ENCODE assay signal across 8 cellular contexts in the genomic region with DNA sequence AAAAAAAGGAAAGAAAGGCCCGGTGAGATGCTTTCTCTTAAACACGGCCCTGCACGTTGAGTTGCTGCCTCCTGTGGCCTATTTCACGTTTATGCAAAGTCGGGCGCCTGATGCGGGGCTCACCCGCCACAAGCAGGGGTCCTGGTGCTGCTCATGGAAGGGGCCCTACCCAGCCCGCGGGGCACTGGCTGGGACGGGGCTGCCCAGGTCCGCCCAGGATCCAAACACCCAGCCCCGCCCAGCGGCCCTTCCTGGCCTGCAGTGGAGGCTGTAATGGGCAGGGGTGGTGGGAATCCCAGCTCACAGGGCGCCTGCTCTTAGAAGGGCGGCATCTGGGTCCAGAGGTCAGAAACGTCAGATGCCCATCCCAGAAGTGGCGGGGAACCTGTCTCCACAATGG. TPM values are rescaled to one million over a fixed set of nuclear protein-coding genes. Genes with fewer than 3 reads are reported as not detected.
A peak's percentile ranks its signal among the peaks of the same experiment; 100 is the strongest.
DNase-seq lines count a peak whose midpoint lies in the region; ATAC-seq and TF ChIP-seq lines count a peak whose summit lies in the region.

No MANE protein-coding gene starts in this region.

- H3K36me3 Mint-ChIP-seq in activated CD8-positive, alpha-beta memory T cell treated with anti-CD3 and anti-CD28 coated beads, Interleukin-2, amount 10 ng/mL, durations not matched to agents 7 days and 5 days: peaks cover 6% of the 10 kb centered on the region

- no peak overlapping the region for H3K27ac Mint-ChIP-seq in activated CD8-positive, alpha-beta memory T cell treated with anti-CD3 and anti-CD28 coated beads, Interleukin-2, amount 10 ng/mL, durations not matched to agents 7 days and 5 days

- no peak overlapping the region for H3K4me3 Mint-ChIP-seq in activated CD8-positive, alpha-beta memory T cell treated with anti-CD3 and anti-CD28 coated beads, Interleukin-2, amount 10 ng/mL, durations not matched to agents 7 days and 5 days

- peaks cover 52% of the 10 kb centered on the region for H3K27me3 Mint-ChIP-seq in activated CD8-positive, alpha-beta memory T cell treated with anti-CD3 and anti-CD28 coated beads, Interleukin-2, amount 10 ng/mL, durations not matched to agents 7 days and 5 days

- H3K9me3 ChIP-seq in left ventricle myocardium inferior (replicated peaks): peaks cover 29% of the 10 kb centered on the region

- TF ChIP-seq CTCF in left ventricle myocardium inferior (IDR thresholded peaks at IDR 0.05; ENCODE audit: borderline replicate concordance): no peak

- DNase-seq in GM03348 (ENCODE audit: low spot score): peak; percentile 76
- peak; percentile 38 for DNase-seq in activated CD8-positive, alpha-beta memory T cell treated with anti-CD3 and anti-CD28 coated beads, Interleukin-2, amount 10 ng/mL, durations not matched to agents 7 days and 5 days
- peak; percentile 41 for DNase-seq in left ventricle myocardium inferior
- DNase-seq in sciatic nerve (ENCODE audit: low spot score): peak; percentile 61
- DNase-seq in SW 1271 (lab: John Stamatoyannopoulos, UW): no peak
- no peak for DNase-seq in pons (ENCODE audit: low spot score)
- no peak for DNase-seq in NCI-H524 treated with DMSO at 0.1 percent for 48 hours (lab: John Stamatoyannopoulos, UW)

- peaks cover 15% of the 10 kb centered on the region for H3K27me3 ChIP-seq in left ventricle myocardium inferior (ENCODE audit: low read depth)

- H3K4me1 ChIP-seq in left ventricle myocardium inferior: peaks cover 50% of the 10 kb centered on the region

- H3K4me3 ChIP-seq in left ventricle myocardium inferior: peak overlapping the region; percentile 85

- H3K27ac ChIP-seq in left ventricle myocardium inferior (replicated peaks): peak overlapping the region; percentile 92

- peaks cover 4% of the 10 kb centered on the region for H3K9me3 Mint-ChIP-seq in activated CD8-positive, alpha-beta memory T cell treated with anti-CD3 and anti-CD28 coated beads, Interleukin-2, amount 10 ng/mL, durations not matched to agents 7 days and 5 days (ENCODE audit: low read depth)

- H3K36me3 ChIP-seq in left ventricle myocardium inferior: no peaks in the 10 kb centered on the region

- intact Hi-C loops in left ventricle myocardium inferior (cut with micrococcal nuclease) (no loop called here), sciatic nerve (cut with DNase I) (loop anchor here (5.0 kb wide), 1 partner anchor 127 kb away; no protein-coding TSS in a partner anchor)

- ATAC-seq in activated CD8-positive, alpha-beta memory T cell treated with anti-CD3 and anti-CD28 coated beads, Interleukin-2, amount 10 ng/mL, durations not matched to agents 7 days and 5 days: no peak
- ATAC-seq in sciatic nerve (peak; percentile 48), HG02623 (IDR thresholded peaks at IDR 0.05; ENCODE audit: unreplicated experiment) (no peak)

- H3K4me1 Mint-ChIP-seq in activated CD8-positive, alpha-beta memory T cell treated with anti-CD3 and anti-CD28 coated beads, Interleukin-2, amount 10 ng/mL, durations not matched to agents 7 days and 5 days: peaks cover 2% of the 10 kb centered on the region

- CTCF ChIA-PET in activated CD8-positive, alpha-beta memory T cell treated with anti-CD3 and anti-CD28 coated beads, Interleukin-2, amount 10 ng/mL, durations not matched to agents 7 days and 5 days (lab: Charles Lee): no interaction called here

RNA-seq across cellular contexts. Expression of gene COL6A2, which starts 1.6 kb away (rescaled TPM):
- 10 to 100 TPM in 1 of 2 experiments, 1 to 10 TPM in 1; 5.0 to 17.9 TPM for total RNA-seq in activated CD8-positive, alpha-beta memory T cell treated with anti-CD3 and anti-CD28 coated beads, Interleukin-2, amount 10 ng/mL, durations not matched to agents 7 days and 5 days
- 157 TPM for total RNA-seq in left ventricle myocardium inferior
- total RNA-seq in sciatic nerve: 397 TPM

RNA-seq across cellular contexts. Expression of gene FTCD, which starts 55.9 kb away (rescaled TPM):
- total RNA-seq in activated CD8-positive, alpha-beta memory T cell treated with anti-CD3 and anti-CD28 coated beads, Interleukin-2, amount 10 ng/mL, durations not matched to agents 7 days and 5 days: not detected
- 2.2 TPM for total RNA-seq in left ventricle myocardium inferior
- 2.9 TPM for total RNA-seq in sciatic nerve

Comparison
In these comparisons a context has a peak if more than half of its experiments do, and no peak if none do; other contexts are left out.
1. DNase-seq: peak in GM03348 (single experiment), activated CD8-positive, alpha-beta memory T cell treated with anti-CD3 and anti-CD28 coated beads, Interleukin-2, amount 10 ng/mL, durations not matched to agents 7 days and 5 days (single experiment), left ventricle myocardium inferior (single experiment) and sciatic nerve (single experiment); none in SW 1271 (0 of 2), pons (single experiment) and NCI-H524 treated with DMSO at 0.1 percent for 48 hours (single experiment).